ENCODE assay signal across 12 cellular contexts in genomic region chr6:168581236-168581635, GRCh38.
"Had no signal": no experiment of that assay in that cellular context is flagged by ENCODE, and none has a peak within 500 bp of the region (broad histone marks: within the 10 kb centered on the region; RNA-seq: fewer than 3 reads in every experiment).

No MANE protein-coding gene starts in this region.

- ATAC-seq: effector memory CD8-positive, alpha-beta T cell; gastrocnemius medialis; heart right ventricle; left lobe of liver; mucosa of descending colon; naive thymus-derived CD8-positive, alpha-beta T cell; right cardiac atrium had no signal

- DNase-seq: effector memory CD8-positive, alpha-beta T cell; gastrocnemius medialis; heart right ventricle; hypothalamus; mucosa of descending colon; naive thymus-derived CD8-positive, alpha-beta T cell; right cardiac atrium; stimulated activated CD4-positive, alpha-beta T cell treated with anti-CD3 and anti-CD28 coated beads, Interleukin-2, amount 100 ng/mL, for 48 hours; stimulated activated naive CD4-positive, alpha-beta T cell treated with Interleukin-2 at 50 U/mL for 16 hours; thyroid gland; uterus had no signal
